ENCODE assay signal across 6 cellular contexts in genomic region chr19:53483751-53484150, GRCh38. TPM values are rescaled to one million over a fixed set of nuclear protein-coding genes. Genes with fewer than 3 reads are reported as not detected.
DNase-seq lines count a peak whose midpoint lies in the region; ATAC-seq and TF ChIP-seq lines count a peak whose summit lies in the region.
"Not testable (repeated sequence)": the region's sequence is repeated elsewhere in the genome, so short reads cannot be mapped to it uniquely, and the experiment has no call there.
"Had no signal": no experiment of that assay in that cellular context is flagged by ENCODE, and none has a peak within 500 bp of the region (broad histone marks: within the 10 kb centered on the region; RNA-seq: fewer than 3 reads in every experiment).

No MANE protein-coding gene starts in this region.

- POLR2A ChIA-PET in WTC11 (lab: Charles Lee) = not testable (repeated sequence)

- not testable (repeated sequence) for H3K79me2 ChIP-seq in trophoblast cell (ENCODE audit: control insufficient read depth, insufficient read depth, low read length, poor library complexity)

- not testable (repeated sequence) for H2AK5ac ChIP-seq in trophoblast cell (ENCODE audit: low read length)

- H3K9me3 ChIP-seq in endodermal cell (ENCODE audit: control insufficient read depth, low read length) (peaks cover 91% of the 10 kb centered on the region), trophoblast cell (ENCODE audit: insufficient read depth, low read depth, low read length) (peaks cover 15% of the 10 kb centered on the region)

- H4K91ac ChIP-seq in trophoblast cell (ENCODE audit: low read depth, low read length) = not testable (repeated sequence)

- peaks cover 84% of the 10 kb centered on the region for H3K36me3 Mint-ChIP-seq in WTC11
- H3K36me3 Mint-ChIP-seq in endodermal cell (ENCODE audit: low read depth) = peaks cover 95% of the 10 kb centered on the region
- H3K36me3 Mint-ChIP-seq in endothelial cell (ENCODE audit: low read depth, unreplicated experiment) = peaks cover 84% of the 10 kb centered on the region
- H3K36me3 Mint-ChIP-seq in progenitor cell of endocrine pancreas (ENCODE audit: insufficient read depth) = peaks cover 80% of the 10 kb centered on the region

- not testable (repeated sequence) for H3K79me1 ChIP-seq in trophoblast cell (ENCODE audit: low read length)

- not testable (repeated sequence) for H3K27me3 ChIP-seq in endodermal cell (ENCODE audit: control insufficient read depth, insufficient read depth, low read length, poor library complexity, severe bottlenecking); trophoblast cell (ENCODE audit: insufficient read depth, low read length)

- TF ChIP-seq CTCF in WTC11 (IDR thresholded peaks at IDR 0.05); endodermal cell (conservative IDR thresholded peaks at IDR 0.05); endothelial cell (IDR thresholded peaks at IDR 0.05; ENCODE audit: unreplicated experiment); progenitor cell of endocrine pancreas (IDR thresholded peaks at IDR 0.05; ENCODE audit: unreplicated experiment): not testable (repeated sequence)

- not testable (repeated sequence) for H2AFZ ChIP-seq in trophoblast cell (ENCODE audit: insufficient read depth, low read length, poor library complexity)

- peak overlapping the region; percentile 24; the same call in 1 of the 2 replicates for H3K27ac Mint-ChIP-seq in WTC11
- not testable (repeated sequence) for H3K27ac Mint-ChIP-seq in endodermal cell; endothelial cell (ENCODE audit: unreplicated experiment)
- H3K27ac Mint-ChIP-seq in progenitor cell of endocrine pancreas = peak overlapping the region; percentile 62

- not testable (repeated sequence) for H4K12ac ChIP-seq in trophoblast cell (ENCODE audit: low read depth, low read length)

- H3K4me3 Mint-ChIP-seq in WTC11; endodermal cell; progenitor cell of endocrine pancreas (ENCODE audit: low read depth): not testable (repeated sequence)
- H3K4me3 Mint-ChIP-seq in endothelial cell (ENCODE audit: unreplicated experiment) = peak overlapping the region; percentile 42

- not testable (repeated sequence) for H4K8ac ChIP-seq in trophoblast cell (ENCODE audit: low read depth, low read length)

- not testable (repeated sequence) for H3K27ac ChIP-seq in endodermal cell (ENCODE audit: low read depth, low read length); trophoblast cell (ENCODE audit: low read depth, low read length)

- not testable (repeated sequence) for H2BK5ac ChIP-seq in trophoblast cell (ENCODE audit: low read depth, low read length, poor library complexity)

- peaks cover 24% of the 10 kb centered on the region for H3K4me1 Mint-ChIP-seq in WTC11
- not testable (repeated sequence) for H3K4me1 Mint-ChIP-seq in endodermal cell; progenitor cell of endocrine pancreas (ENCODE audit: low read depth)
- H3K4me1 Mint-ChIP-seq in endothelial cell (ENCODE audit: unreplicated experiment) = peaks cover 19% of the 10 kb centered on the region

- H3K4me2 ChIP-seq in trophoblast cell (ENCODE audit: low read length) = not testable (repeated sequence)

- not testable (repeated sequence) for H3K23ac ChIP-seq in trophoblast cell (ENCODE audit: low read length)

- H3K9me3 Mint-ChIP-seq in WTC11 (peaks cover 45% of the 10 kb centered on the region), endodermal cell (peaks cover 71% of the 10 kb centered on the region), endothelial cell (ENCODE audit: unreplicated experiment) (peaks cover 25% of the 10 kb centered on the region), progenitor cell of endocrine pancreas (ENCODE audit: low read depth) (peaks cover 31% of the 10 kb centered on the region)

- H3K27me3 Mint-ChIP-seq in WTC11 (ENCODE audit: low read depth); endodermal cell (ENCODE audit: insufficient read depth); progenitor cell of endocrine pancreas: not testable (repeated sequence)
- peaks cover 13% of the 10 kb centered on the region for H3K27me3 Mint-ChIP-seq in endothelial cell (ENCODE audit: unreplicated experiment)

- not testable (repeated sequence) for H2BK12ac ChIP-seq in trophoblast cell (ENCODE audit: low read length)

- not testable (repeated sequence) for DNase-seq in WTC11 (ENCODE audit: low spot score); endodermal cell; endothelial cell (ENCODE audit: low spot score); progenitor cell of endocrine pancreas (ENCODE audit: low spot score, unreplicated experiment)
- peak; percentile 56 to 68 for DNase-seq in trophoblast cell

- not testable (repeated sequence) for H2BK120ac ChIP-seq in trophoblast cell (ENCODE audit: insufficient read depth, low read length, poor library complexity)

- not testable (repeated sequence) for H3K14ac ChIP-seq in trophoblast cell (ENCODE audit: low read length)

- not testable (repeated sequence) for H3K9ac ChIP-seq in endodermal cell (ENCODE audit: extremely low read depth, low read length, poor library complexity, severe bottlenecking); trophoblast cell (ENCODE audit: low read length)

- H3K4me1 ChIP-seq in endodermal cell (ENCODE audit: control insufficient read depth, insufficient read depth, low read length); trophoblast cell (ENCODE audit: control insufficient read depth in 1 of 2, insufficient read depth in 2 of 2, low read length in 2 of 2): not testable (repeated sequence)

- ATAC-seq in WTC11 = not testable (repeated sequence)

- peaks cover 95% of the 10 kb centered on the region for H3K36me3 ChIP-seq in endodermal cell (ENCODE audit: control insufficient read depth, insufficient read depth, low read length)
- H3K36me3 ChIP-seq in trophoblast cell (ENCODE audit: control insufficient read depth in 1 of 2, insufficient read depth in 2 of 2, low read length in 2 of 2) = peaks cover 38 to 49% of the 10 kb centered on the region in 2 experiments

- 93% methylated on average over 2 of the region's 2 CpGs; no CpG with 5 or more reads in 1 of the 2 experiments for WGBS in endodermal cell (ENCODE audit: insufficient coverage in 1 of 2, insufficient read length in 1 of 2), 2 experiments
- WGBS in trophoblast cell (ENCODE audit: extremely low coverage, insufficient coverage, insufficient read length) = no CpG with 5 or more reads among the region's 2 CpGs

- CTCF ChIA-PET in WTC11 (lab: Charles Lee) = not testable (repeated sequence)

- H3K4me3 ChIP-seq in endodermal cell (ENCODE audit: low read length) = peak overlapping the region; percentile 53
- not testable (repeated sequence) for H3K4me3 ChIP-seq in trophoblast cell (ENCODE audit: low read depth, low read length)

- not testable (repeated sequence) for H3K4ac ChIP-seq in trophoblast cell (ENCODE audit: low read depth, low read length)

- H3K18ac ChIP-seq in trophoblast cell (ENCODE audit: low read length) = not testable (repeated sequence)

RNA-seq across cellular contexts. Expression of gene ZNF813, which starts 16.2 kb away (rescaled TPM):
- 15.2 to 17.6 TPM (median 17.5 TPM) in 3 replicates for total RNA-seq in WTC11 (2021)
- 10 to 100 TPM; 38.7 to 58.5 TPM for total RNA-seq in endodermal cell
- polyA plus RNA-seq in endodermal cell (2013, experiment 1 of 2) = 15.1 TPM
- 13.5 TPM for polyA plus RNA-seq in endodermal cell (2013, experiment 2 of 2)
- total RNA-seq in endothelial cell (ENCODE audit: unreplicated experiment) = 29.9 TPM
- 9.0 and 9.2 TPM in 2 replicates for polyA plus RNA-seq in trophoblast cell (2013)
- total RNA-seq in progenitor cell of endocrine pancreas = 16.0 and 16.6 TPM in 2 replicates
- total RNA-seq: Calu3 had no signal

RNA-seq across cellular contexts. Expression of gene ZNF761, which starts 52.0 kb away (rescaled TPM):
- total RNA-seq in WTC11 (2021) (28.4 to 29.7 TPM (median 29.4 TPM) in 3 replicates), endodermal cell (10 to 100 TPM; 52.3 to 63.8 TPM), endothelial cell (ENCODE audit: unreplicated experiment) (21.9 TPM), progenitor cell of endocrine pancreas (59.3 and 65.9 TPM in 2 replicates)
- polyA plus RNA-seq in endodermal cell (2013, experiment 1 of 2) = 17.2 TPM
- polyA plus RNA-seq in endodermal cell (2013, experiment 2 of 2) = 17.8 TPM
- 42.9 and 43.2 TPM in 2 replicates for polyA plus RNA-seq in trophoblast cell (2013)

RNA-seq across cellular contexts. Expression of gene ZNF331, which starts 54.2 kb away (rescaled TPM):
- total RNA-seq in WTC11 (2021) (56.0 to 62.0 TPM (median 56.7 TPM) in 3 replicates), endodermal cell (10 to 100 TPM; 32.1 to 50.1 TPM), endothelial cell (ENCODE audit: unreplicated experiment) (26.6 TPM), progenitor cell of endocrine pancreas (29.0 and 29.9 TPM in 2 replicates)
- polyA plus RNA-seq in endodermal cell (2013, experiment 1 of 2) = 30.6 TPM
- polyA plus RNA-seq in endodermal cell (2013, experiment 2 of 2) = 30.5 TPM
- polyA plus RNA-seq in trophoblast cell (2013) = 22.2 and 23.3 TPM in 2 replicates
